In the genomic region with DNA sequence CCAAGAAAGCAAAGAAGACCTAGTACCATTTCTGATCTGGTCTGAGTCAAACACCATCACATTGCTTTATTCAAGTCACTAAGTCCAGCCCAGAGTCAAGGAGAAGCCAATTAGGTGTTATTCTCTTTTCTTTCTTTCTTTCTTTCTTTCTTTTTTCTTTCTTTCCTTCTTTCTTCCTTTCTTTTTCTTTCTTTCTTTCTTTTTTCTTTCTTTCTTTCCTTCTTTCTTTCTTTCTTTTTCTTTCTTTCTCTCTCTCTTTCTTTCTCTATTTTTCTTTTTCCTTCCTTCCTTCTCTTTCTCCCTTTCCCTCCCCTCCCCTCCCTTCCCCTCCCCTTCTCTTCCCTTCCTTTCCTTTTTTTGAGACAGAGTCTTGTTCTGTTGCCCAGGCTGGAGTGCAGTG, we compare ENCODE assay signal across 1 cellular context. TPM values are rescaled to one million over a fixed set of nuclear protein-coding genes. Genes with fewer than 3 reads are reported as not detected.
"Had no signal": no experiment of that assay in that cellular context is flagged by ENCODE, and none has a peak within 500 bp of the region (broad histone marks: within the 10 kb centered on the region; RNA-seq: fewer than 3 reads in every experiment).

No MANE protein-coding gene starts in this region.

RNA-seq across cellular contexts. Expression of gene NWD1, which starts 8.8 kb away (rescaled TPM):
- total RNA-seq: G401 had no signal
